In genomic region chr15:101308604-101309435, GRCh38 we compare ENCODE assay signal across 27 cellular contexts. TPM values are rescaled to one million over a fixed set of nuclear protein-coding genes. Genes with fewer than 3 reads are reported as not detected.
DNase-seq lines count a peak whose midpoint lies in the region; ATAC-seq and TF ChIP-seq lines count a peak whose summit lies in the region.
"Had no signal": no experiment of that assay in that cellular context is flagged by ENCODE, and none has a peak within 500 bp of the region (broad histone marks: within the 10 kb centered on the region; RNA-seq: fewer than 3 reads in every experiment).

No MANE protein-coding gene starts in this region.

- TF ChIP-seq POLR2A in esophagus squamous epithelium (IDR thresholded peaks at IDR 0.05): no peak

- peak; percentile 27 for ATAC-seq in activated CD8-positive, alpha-beta memory T cell treated with anti-CD3 and anti-CD28 coated beads, Interleukin-2, amount 10 ng/mL, durations not matched to agents 7 days and 5 days
- no peak for ATAC-seq in RWPE2 (ENCODE audit: low read depth)
- no peak for ATAC-seq in sciatic nerve
- ATAC-seq: body of pancreas; left lung; naive thymus-derived CD8-positive, alpha-beta T cell; T-helper 17 cell had no signal

- H3K27me3 Mint-ChIP-seq in activated CD8-positive, alpha-beta memory T cell treated with anti-CD3 and anti-CD28 coated beads, Interleukin-2, amount 10 ng/mL, durations not matched to agents 7 days and 5 days: no peaks in the 10 kb centered on the region

- H3K9me3 Mint-ChIP-seq in activated CD8-positive, alpha-beta memory T cell treated with anti-CD3 and anti-CD28 coated beads, Interleukin-2, amount 10 ng/mL, durations not matched to agents 7 days and 5 days (ENCODE audit: low read depth): no peaks in the 10 kb centered on the region
- H3K9me3 Mint-ChIP-seq: activated naive CD4-positive, alpha-beta T cell treated with anti-CD3 and anti-CD28 coated beads for 36 hours; H9; naive thymus-derived CD8-positive, alpha-beta T cell had no signal

- 88 to 92% methylated on average over 3 to 6 of the region's 20 CpGs for WGBS in esophagus squamous epithelium, 2 donors

- no peak overlapping the region for H3K27ac Mint-ChIP-seq in activated CD8-positive, alpha-beta memory T cell treated with anti-CD3 and anti-CD28 coated beads, Interleukin-2, amount 10 ng/mL, durations not matched to agents 7 days and 5 days
- H3K27ac Mint-ChIP-seq: activated naive CD4-positive, alpha-beta T cell treated with anti-CD3 and anti-CD28 coated beads for 36 hours; naive thymus-derived CD8-positive, alpha-beta T cell; T-helper 17 cell had no signal

- H3K9me3 ChIP-seq in RWPE2 (ENCODE audit: severe bottlenecking): no peaks in the 10 kb centered on the region
- H3K9me3 ChIP-seq in esophagus squamous epithelium: no peaks in the 10 kb centered on the region
- H3K9me3 ChIP-seq: adrenal gland, BE2C, body of pancreas, left lung, Peyer's patch, transverse colon had no signal

- H3K4me3 ChIP-seq in RWPE2 (ENCODE audit: severe bottlenecking) (no peak overlapping the region), esophagus squamous epithelium (no peak overlapping the region)
- H3K4me3 ChIP-seq: adrenal gland, body of pancreas, left lung, Peyer's patch, SK-N-MC, transverse colon had no signal

- intact Hi-C loops in sciatic nerve (cut with DNase I) (loop anchor here (10.0 kb wide), 1 partner anchor 186 kb away; no protein-coding TSS in a partner anchor), esophagus squamous epithelium (cut with DNase I) (loop anchor here (5.0 to 10.0 kb wide), 2 partner anchors 186 to 328 kb away; no protein-coding TSS in a partner anchor)

- DNase-seq in activated CD8-positive, alpha-beta memory T cell treated with anti-CD3 and anti-CD28 coated beads, Interleukin-2, amount 10 ng/mL, durations not matched to agents 7 days and 5 days: no peak
- DNase-seq in activated CD8-positive, alpha-beta memory T cell treated with anti-CD3 and anti-CD28 coated beads for 24 hours: no peak
- peak; percentile 53 for DNase-seq in NCI-H1092 treated with DMSO at 0.1 percent for 48 hours (lab: John Stamatoyannopoulos, UW)
- peak; percentile 67 for DNase-seq in RWPE2 (ENCODE audit: low spot score)
- DNase-seq in sciatic nerve (ENCODE audit: low spot score): peak; percentile 45
- DNase-seq in UCSD-AML1 (lab: John Stamatoyannopoulos, UW; ENCODE audit: unreplicated experiment): no peak
- no peak for DNase-seq in NCI-H1930 (lab: John Stamatoyannopoulos, UW)
- no peak for DNase-seq in esophagus squamous epithelium (lab: John Stamatoyannopoulos, UW)
- DNase-seq: ACHN; activated naive CD4-positive, alpha-beta T cell treated with anti-CD3 and anti-CD28 coated beads for 36 hours; activated T-cell treated with anti-CD3 and anti-CD28 coated beads, Interleukin-2, amount 50 U/mL, for 48 hours; BE2C; DMS53; GF-D8; left lung; midbrain; NCI-H526 treated with DMSO at 0.1 percent for 48 hours; small intestine; stimulated activated CD4-positive, alpha-beta T cell treated with anti-CD3 and anti-CD28 coated beads, Interleukin-2, amount 100 ng/mL, for 24 hours; T-helper 17 cell had no signal

- CTCF ChIA-PET in activated CD8-positive, alpha-beta memory T cell treated with anti-CD3 and anti-CD28 coated beads, Interleukin-2, amount 10 ng/mL, durations not matched to agents 7 days and 5 days (lab: Charles Lee): interaction anchor here (2.2 kb wide), 1 partner anchor 12 kb away, joined by 5 read pairs; no protein-coding TSS in a partner anchor

- H3K4me1 Mint-ChIP-seq in activated CD8-positive, alpha-beta memory T cell treated with anti-CD3 and anti-CD28 coated beads, Interleukin-2, amount 10 ng/mL, durations not matched to agents 7 days and 5 days: no peaks in the 10 kb centered on the region
- H3K4me1 Mint-ChIP-seq: T-helper 17 cell had no signal

- H3K27me3 ChIP-seq in RWPE2 (ENCODE audit: insufficient read depth, poor library complexity, severe bottlenecking): no peaks in the 10 kb centered on the region
- H3K27me3 ChIP-seq in esophagus squamous epithelium: peaks cover 0 to 36% (median 0%) of the 10 kb centered on the region in 4 donors
- H3K27me3 ChIP-seq: BE2C, body of pancreas, left lung, Peyer's patch, transverse colon had no signal

- no peak overlapping the region for H3K4me3 Mint-ChIP-seq in activated CD8-positive, alpha-beta memory T cell treated with anti-CD3 and anti-CD28 coated beads, Interleukin-2, amount 10 ng/mL, durations not matched to agents 7 days and 5 days
- H3K4me3 Mint-ChIP-seq: activated naive CD4-positive, alpha-beta T cell treated with anti-CD3 and anti-CD28 coated beads for 36 hours; H9; naive thymus-derived CD8-positive, alpha-beta T cell; T-helper 17 cell had no signal

- H3K4me1 ChIP-seq in RWPE2 (ENCODE audit: insufficient read depth, poor library complexity, severe bottlenecking) (no peaks in the 10 kb centered on the region), esophagus squamous epithelium (peaks cover 0 to 3% (median 0%) of the 10 kb centered on the region in 3 donors)
- H3K4me1 ChIP-seq: adrenal gland, BE2C, body of pancreas, left lung, Peyer's patch, transverse colon had no signal

- TF ChIP-seq CTCF in RWPE2 (IDR thresholded peaks at IDR 0.05; ENCODE audit: poor library complexity, severe bottlenecking): no peak
- TF ChIP-seq CTCF in esophagus squamous epithelium (IDR thresholded peaks at IDR 0.05): no peak

- H3K27ac ChIP-seq in RWPE2 (ENCODE audit: poor library complexity, severe bottlenecking) (no peak overlapping the region), esophagus squamous epithelium (no peak overlapping the region)
- H3K27ac ChIP-seq: adrenal gland, body of pancreas, left lung, Peyer's patch, SK-N-MC, transverse colon had no signal

- no peaks in the 10 kb centered on the region for H3K36me3 Mint-ChIP-seq in activated CD8-positive, alpha-beta memory T cell treated with anti-CD3 and anti-CD28 coated beads, Interleukin-2, amount 10 ng/mL, durations not matched to agents 7 days and 5 days
- H3K36me3 Mint-ChIP-seq: naive thymus-derived CD8-positive, alpha-beta T cell had no signal

- H3K36me3 ChIP-seq in RWPE2 (ENCODE audit: low read depth): no peaks in the 10 kb centered on the region
- no peaks in the 10 kb centered on the region for H3K36me3 ChIP-seq in esophagus squamous epithelium
- H3K36me3 ChIP-seq: adrenal gland, BE2C, left lung, transverse colon had no signal

RNA-seq across cellular contexts. Expression of gene SNRPA1, which starts 13.8 kb away (rescaled TPM):
- 100 to 1,000 TPM; 132 to 151 TPM for total RNA-seq in activated CD8-positive, alpha-beta memory T cell treated with anti-CD3 and anti-CD28 coated beads, Interleukin-2, amount 10 ng/mL, durations not matched to agents 7 days and 5 days
- total RNA-seq in sciatic nerve (43.8 TPM), esophagus squamous epithelium (10 to 100 TPM; 29.7 to 57.1 (median 47.5) TPM)

RNA-seq across cellular contexts. Expression of gene SELENOS, which starts 31.5 kb away (rescaled TPM):
- total RNA-seq in activated CD8-positive, alpha-beta memory T cell treated with anti-CD3 and anti-CD28 coated beads, Interleukin-2, amount 10 ng/mL, durations not matched to agents 7 days and 5 days: 10 to 100 TPM; 33.1 to 49.0 TPM
- total RNA-seq in sciatic nerve (74.4 TPM), esophagus squamous epithelium (10 to 100 TPM; 57.6 to 69.6 (median 63.4) TPM)

RNA-seq across cellular contexts. Expression of gene CHSY1, which starts 57.0 kb away (rescaled TPM):
- total RNA-seq in activated CD8-positive, alpha-beta memory T cell treated with anti-CD3 and anti-CD28 coated beads, Interleukin-2, amount 10 ng/mL, durations not matched to agents 7 days and 5 days: 10 to 100 TPM; 50.5 to 59.4 TPM
- total RNA-seq in sciatic nerve: 53.2 TPM
- 10 to 100 TPM in 3 of 4 donors, 1 to 10 TPM in 1; 8.8 to 19.3 (median 11.4) TPM for total RNA-seq in esophagus squamous epithelium

Comparison
In these comparisons a context has a peak if more than half of its experiments do, and no peak if none do; other contexts are left out.
1. DNase-seq: peak in NCI-H1092 treated with DMSO at 0.1 percent for 48 hours (single experiment), RWPE2 (single experiment) and sciatic nerve (single experiment); none in activated CD8-positive, alpha-beta memory T cell treated with anti-CD3 and anti-CD28 coated beads, Interleukin-2, amount 10 ng/mL, durations not matched to agents 7 days and 5 days (single experiment), activated CD8-positive, alpha-beta memory T cell treated with anti-CD3 and anti-CD28 coated beads for 24 hours (single experiment), UCSD-AML1 (single experiment), NCI-H1930 (0 of 2) and esophagus squamous epithelium (single experiment).